Comparison of ENCODE assay signal across 2 cellular contexts in genomic region chr13:28744656-28745055, GRCh38.
TF ChIP-seq lines count a peak whose summit lies in the region.

No MANE protein-coding gene starts in this region.

TF ChIP-seq in H1, 55 proteins besides CTCF, POLR2A, EP300 and RAD21:
- no peak for TF ChIP-seq NRF1 (IDR thresholded peaks at IDR 0.05; ENCODE audit: low read depth, low read length)
- TF ChIP-seq SUZ12 (IDR thresholded peaks at IDR 0.05; ENCODE audit: low read length) = no peak
- no peak for TF ChIP-seq CREB1 (IDR thresholded peaks at IDR 0.05)
- TF ChIP-seq TEAD4 (IDR thresholded peaks at IDR 0.05; ENCODE audit: low read depth, low read length) = no peak
- no peak for TF ChIP-seq TAF7 (optimal IDR thresholded peaks at IDR 0.05; ENCODE audit: borderline replicate concordance, low read depth, low read length)
- TF ChIP-seq NANOG (IDR thresholded peaks at IDR 0.05; ENCODE audit: insufficient read depth, low read depth, low read length, poor library complexity, severe bottlenecking) = no peak
- TF ChIP-seq SAP30 (IDR thresholded peaks at IDR 0.05; ENCODE audit: insufficient read depth, insufficient replicate concordance, low read length) = no peak
- no peak for TF ChIP-seq SP2 (IDR thresholded peaks at IDR 0.05; ENCODE audit: low read length)

TF ChIP-seq in HEK293T, 16 proteins besides CTCF, POLR2A, EP300 and RAD21:
- TF ChIP-seq TARDBP (IDR thresholded peaks at IDR 0.05) = no peak
- no peak for TF ChIP-seq ZNF384 (IDR thresholded peaks at IDR 0.05)
- TF ChIP-seq FOXK2 (IDR thresholded peaks at IDR 0.05) = no peak
- no peak for TF ChIP-seq FOXA1 (IDR thresholded peaks at IDR 0.05)
- no peak for TF ChIP-seq NFRKB (IDR thresholded peaks at IDR 0.05)
- TF ChIP-seq CTBP1 (IDR thresholded peaks at IDR 0.05; ENCODE audit: borderline replicate concordance) = no peak
- no peak for TF ChIP-seq HDGF (IDR thresholded peaks at IDR 0.05; ENCODE audit: borderline replicate concordance)
- TF ChIP-seq FOXM1 (IDR thresholded peaks at IDR 0.05; ENCODE audit: borderline replicate concordance) = no peak
- TF ChIP-seq ARNT (IDR thresholded peaks at IDR 0.05) = no peak
- TF ChIP-seq SUZ12 (IDR thresholded peaks at IDR 0.05) = no peak
- TF ChIP-seq LEF1 (IDR thresholded peaks at IDR 0.05; ENCODE audit: borderline replicate concordance) = no peak
- no peak for TF ChIP-seq PKNOX1 (IDR thresholded peaks at IDR 0.05)
- no peak for TF ChIP-seq BHLHE40 (IDR thresholded peaks at IDR 0.05; ENCODE audit: borderline replicate concordance)
- no peak for TF ChIP-seq L3MBTL2 (conservative IDR thresholded peaks at IDR 0.05)
